In the genomic region with DNA sequence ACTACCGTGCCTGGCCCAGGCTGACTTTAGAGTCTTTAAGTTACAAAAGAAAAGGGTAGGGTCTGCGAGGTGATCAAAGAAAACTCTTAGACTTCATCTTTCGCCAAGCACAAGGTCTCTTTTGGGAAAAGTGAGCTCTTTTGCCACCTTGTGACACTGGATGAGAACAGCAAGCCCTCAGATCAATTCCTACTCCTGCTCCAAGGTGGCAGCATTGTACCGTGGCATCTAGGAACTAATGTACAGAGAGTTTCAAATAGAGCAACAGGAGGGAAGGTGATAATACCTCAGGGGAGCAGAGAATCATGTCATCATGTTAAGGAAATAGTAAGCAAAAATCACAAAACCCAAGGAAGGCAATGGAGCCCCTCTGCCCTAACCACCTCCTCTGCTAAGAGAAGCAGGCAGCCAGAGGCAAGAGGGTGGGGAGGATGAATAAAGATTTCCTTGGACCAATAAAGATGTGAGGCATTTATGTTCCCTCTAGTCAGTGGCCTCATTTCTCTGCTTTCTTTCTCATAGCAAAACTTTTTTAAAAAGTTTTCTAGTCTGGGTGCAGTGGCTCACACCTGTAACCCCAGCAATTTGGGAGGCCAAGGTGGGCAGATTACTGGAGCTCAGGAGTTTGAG, we compare ENCODE assay signal across 9 cellular contexts. TPM values are rescaled to one million over a fixed set of nuclear protein-coding genes. Genes with fewer than 3 reads are reported as not detected.
DNase-seq lines count a peak whose midpoint lies in the region; ATAC-seq and TF ChIP-seq lines count a peak whose summit lies in the region.
"Had no signal": no experiment of that assay in that cellular context is flagged by ENCODE, and none has a peak within 500 bp of the region (broad histone marks: within the 10 kb centered on the region; RNA-seq: fewer than 3 reads in every experiment).

No MANE protein-coding gene starts in this region.

- no peaks in the 10 kb centered on the region for H3K36me3 ChIP-seq in psoas muscle (ENCODE audit: insufficient read depth in 1 of 2, low read depth in 1 of 2)

- H3K9me3 ChIP-seq in psoas muscle, result no peaks in the 10 kb centered on the region

- no peaks in the 10 kb centered on the region for H3K4me1 ChIP-seq in psoas muscle

- H3K36me3 Mint-ChIP-seq in activated naive CD4-positive, alpha-beta T cell treated with anti-CD3 and anti-CD28 coated beads, Interleukin-2, amount 50 U/mL, for 72 hours, result no peaks in the 10 kb centered on the region

- TF ChIP-seq CTCF in psoas muscle (IDR thresholded peaks at IDR 0.05), result peak; percentile 93

- peak in 10 of 14 donors; percentile 0 to 57 (median 30) for DNase-seq in C1 segment of cervical spinal cord (lab: John Stamatoyannopoulos, UW)
- peak; percentile 78 for DNase-seq in NCI-H146 (lab: John Stamatoyannopoulos, UW)
- DNase-seq in SKM-1 (lab: John Stamatoyannopoulos, UW; ENCODE audit: unreplicated experiment), result peak; percentile 84
- DNase-seq in activated naive CD4-positive, alpha-beta T cell treated with anti-CD3 and anti-CD28 coated beads, Interleukin-2, amount 50 U/mL, for 72 hours (ENCODE audit: low spot score in 2 of 2), result peak; percentile 62 to 64
- peak in 41 of 42 donors; percentile 42 to 87 (median 72) for DNase-seq in head of caudate nucleus
- DNase-seq in psoas muscle, result no peak

- ATAC-seq in GM21529 (IDR thresholded peaks at IDR 0.05; ENCODE audit: unreplicated experiment), result peak; percentile 66
- peak; percentile 92 to 97 for ATAC-seq in activated naive CD4-positive, alpha-beta T cell treated with anti-CD3 and anti-CD28 coated beads, Interleukin-2, amount 50 U/mL, for 72 hours
- peak; percentile 94 to 98 (median 96) for ATAC-seq in psoas muscle
- ATAC-seq in HG02938 (IDR thresholded peaks at IDR 0.05; ENCODE audit: unreplicated experiment), result no peak

- H3K27ac ChIP-seq in psoas muscle, result no peak overlapping the region

- H3K27ac Mint-ChIP-seq in activated naive CD4-positive, alpha-beta T cell treated with anti-CD3 and anti-CD28 coated beads, Interleukin-2, amount 50 U/mL, for 72 hours, result peak overlapping the region in 1 of 2 donors; percentile 80

- intact Hi-C loops in head of caudate nucleus (cut with DNase I) (loop anchor here (5.0 kb wide), 1 partner anchor 34 kb away; the partner anchor contains the start of genes ACACA and TADA2A), psoas muscle (cut with DNase I) (loop anchor here in 1 of 2 donors (5.0 kb wide), 2 partner anchors 34 to 771 kb away; partner anchors contain the start of genes ACACA, MRM1 and TADA2A)

- no peaks in the 10 kb centered on the region for H3K27me3 ChIP-seq in psoas muscle (ENCODE audit: insufficient read depth in 3 of 3, low read length in 2 of 3)

- WGBS in psoas muscle, 3 donors, result 12 to 19% (median 14%) methylated on average over 4 of the region's 4 CpGs

- no peak overlapping the region for H3K4me3 ChIP-seq in psoas muscle

- H3K9me3 Mint-ChIP-seq in activated naive CD4-positive, alpha-beta T cell treated with anti-CD3 and anti-CD28 coated beads, Interleukin-2, amount 50 U/mL, for 72 hours, result no peaks in the 10 kb centered on the region

RNA-seq across cellular contexts. Expression of gene C17orf78, which starts 2.1 kb away (rescaled TPM):
- total RNA-seq in activated naive CD4-positive, alpha-beta T cell treated with anti-CD3 and anti-CD28 coated beads, Interleukin-2, amount 50 U/mL, for 72 hours, result not detected
- total RNA-seq in psoas muscle, result not detected
- under 1 TPM in 1 of 3 donors, not detected in 2; 0.06 TPM for polyA plus RNA-seq in psoas muscle
- total RNA-seq: temporal lobe had no signal

RNA-seq across cellular contexts. Expression of gene ACACA, which starts 33.0 kb away (rescaled TPM):
- 10 to 100 TPM; 47.6 to 59.9 TPM for total RNA-seq in activated naive CD4-positive, alpha-beta T cell treated with anti-CD3 and anti-CD28 coated beads, Interleukin-2, amount 50 U/mL, for 72 hours
- 10 to 100 TPM; 21.5 to 42.6 (median 35.7) TPM for total RNA-seq in psoas muscle
- polyA plus RNA-seq in psoas muscle, result 10 to 100 TPM in 2 of 3 donors, 1 to 10 TPM in 1; 7.2 to 13.4 (median 12.1) TPM

RNA-seq across cellular contexts. Expression of gene TADA2A, which starts 33.0 kb away (rescaled TPM):
- 10 to 100 TPM; 24.8 to 33.4 TPM for total RNA-seq in activated naive CD4-positive, alpha-beta T cell treated with anti-CD3 and anti-CD28 coated beads, Interleukin-2, amount 50 U/mL, for 72 hours
- total RNA-seq in psoas muscle, result 10 to 100 TPM in 3 of 4 donors, 1 to 10 TPM in 1; 9.4 to 23.7 (median 17.4) TPM
- polyA plus RNA-seq in psoas muscle, result 10 to 100 TPM in 2 of 3 donors, 1 to 10 TPM in 1; 8.5 to 11.3 (median 10.6) TPM

Comparison
In these comparisons a context has a peak if more than half of its experiments do, and no peak if none do; other contexts are left out.
1. DNase-seq: peak in C1 segment of cervical spinal cord (10 of 14), NCI-H146 (single experiment), SKM-1 (single experiment), activated naive CD4-positive, alpha-beta T cell treated with anti-CD3 and anti-CD28 coated beads, Interleukin-2, amount 50 U/mL, for 72 hours (2 of 2) and head of caudate nucleus (41 of 42); none in psoas muscle (0 of 2).